6 cellular contexts compared by ENCODE assay signal in genomic region chr17:50534222-50534978, GRCh38. TPM values are rescaled to one million over a fixed set of nuclear protein-coding genes. Genes with fewer than 3 reads are reported as not detected.
DNase-seq lines count a peak whose midpoint lies in the region; ATAC-seq, FAIRE-seq and TF ChIP-seq lines count a peak whose summit lies in the region.

No MANE protein-coding gene starts in this region.

- no peak overlapping the region for H3K9ac ChIP-seq in GM12878 (ENCODE audit: control insufficient read depth, insufficient read depth, low read length)

- H3K4me2 ChIP-seq in GM12878 (ENCODE audit: control insufficient read depth, insufficient read depth), result no peak overlapping the region
- no peak overlapping the region for H3K4me2 ChIP-seq in OCI-LY7 (ENCODE audit: low read length)

- H3K4me1 Mint-ChIP-seq in neural crest cell, result peaks cover 20% of the 10 kb centered on the region

- H3K27ac ChIP-seq in GM12878 (ENCODE audit: control insufficient read depth, insufficient read depth) (no peak overlapping the region), OCI-LY7 (ENCODE audit: low read depth, low read length, poor library complexity, severe bottlenecking) (no peak overlapping the region)

- H3K4me1 ChIP-seq in GM12878 (ENCODE audit: control insufficient read depth, insufficient read depth, low read length) (no peaks in the 10 kb centered on the region), OCI-LY7 (ENCODE audit: insufficient read depth, low read length, poor library complexity, severe bottlenecking) (no peaks in the 10 kb centered on the region)

- ATAC-seq in GM12878, result peak; percentile 79
- ATAC-seq in HG03342 (IDR thresholded peaks at IDR 0.05; ENCODE audit: unreplicated experiment), result no peak
- ATAC-seq in GM21576 (IDR thresholded peaks at IDR 0.05; ENCODE audit: unreplicated experiment), result no peak

- TF ChIP-seq CTCF in GM12878 (IDR thresholded peaks at IDR 0.05 in 2 of 3, conservative IDR thresholded peaks at IDR 0.05 in 1 of 3; ENCODE audit: control insufficient read depth in 2 of 3, extremely low read depth in 1 of 3, insufficient read depth in 1 of 3, low read depth in 3 of 3, low read length in 3 of 3) (peak in 1 of 3 experiments; percentile 41; a peak in 2 of 6 replicates), neural crest cell (conservative IDR thresholded peaks at IDR 0.05) (peak; percentile 59), OCI-LY7 (conservative IDR thresholded peaks at IDR 0.05; ENCODE audit: low read length) (no peak)

- CTCF ChIA-PET in GM12878 (lab: Yijun Ruan, JAX), result no interaction called here
- CTCF ChIA-PET in OCI-LY7 (lab: Charles Lee; ENCODE audit: unreplicated experiment), result no interaction called here

- no peaks in the 10 kb centered on the region for H3K9me3 Mint-ChIP-seq in neural crest cell

- TF ChIP-seq POLR2A in GM12878 (IDR thresholded peaks at IDR 0.05; ENCODE audit: low read depth, low read length), result no peak

- H3K36me3 ChIP-seq in GM12878 (ENCODE audit: control insufficient read depth in 2 of 2, insufficient read depth in 2 of 2, low read length in 1 of 2) (no peaks in the 10 kb centered on the region), OCI-LY7 (ENCODE audit: insufficient read depth, low read length) (no peaks in the 10 kb centered on the region)

- H2AFZ ChIP-seq in GM12878 (ENCODE audit: control insufficient read depth, low read depth, low read length) (no peak overlapping the region), OCI-LY7 (ENCODE audit: low read length) (no peak overlapping the region)

- RAD21 ChIA-PET in GM12878 (lab: Charles Lee; ENCODE audit: unreplicated experiment), result no interaction called here

- H3K27me3 Mint-ChIP-seq in neural crest cell (ENCODE audit: low read depth), result peaks cover 65% of the 10 kb centered on the region

- in situ Hi-C loops in GM12878 (cut with MboI), result no loop called here

- H3K79me2 ChIP-seq in GM12878 (ENCODE audit: control insufficient read depth, insufficient read depth, low read length), result no peaks in the 10 kb centered on the region
- H3K79me2 ChIP-seq in OCI-LY7 (ENCODE audit: insufficient read depth, low read depth, low read length), result no peaks in the 10 kb centered on the region

- WGBS in GM12878 (ENCODE audit: insufficient coverage, insufficient replicate concordance, low lambda C conversion rate, missing lambda C conversion rate), result 54% methylated on average over 22 of the region's 24 CpGs

- H3K27ac Mint-ChIP-seq in neural crest cell (ENCODE audit: unreplicated experiment), result no peak overlapping the region

- BruUV-seq in GM12878 (replicated peaks; lab: Mats Ljungman, UMichigan) (no TSS peak), OCI-LY7 (replicated peaks; lab: Mats Ljungman, UMichigan) (no TSS peak)

- no peaks in the 10 kb centered on the region for H3K9me2 ChIP-seq in OCI-LY7 (ENCODE audit: insufficient read depth, low read length)

- TF ChIP-seq EP300 in GM12878 (IDR thresholded peaks at IDR 0.05; ENCODE audit: borderline replicate concordance in 1 of 2, control insufficient read depth in 1 of 2, low read depth in 2 of 2, low read length in 2 of 2), result no peak

- peaks cover 16 to 19% of the 10 kb centered on the region in 2 experiments for H3K27me3 ChIP-seq in GM12878 (replicated peaks in 1 of 2; ENCODE audit: control insufficient read depth in 2 of 2, insufficient read depth in 2 of 2, low read length in 1 of 2)

- no peaks in the 10 kb centered on the region for H3K9me3 ChIP-seq in GM12878 (replicated peaks; ENCODE audit: control insufficient read depth, insufficient read depth, low read length)
- H3K9me3 ChIP-seq in OCI-LY7 (ENCODE audit: low read length), result no peaks in the 10 kb centered on the region

- H3K36me3 Mint-ChIP-seq in neural crest cell (ENCODE audit: low read depth), result no peaks in the 10 kb centered on the region

- SMC1A ChIA-PET in GM12878 (lab: Charles Lee; ENCODE audit: uncharacterized antibody, unreplicated experiment), result no interaction called here

- no peak for FAIRE-seq in GM12878 (lab: Jason Lieb, UNC)

- intact Hi-C loops in GM12878 (cut with micrococcal nuclease; ENCODE audit: unreplicated experiment) (no loop called here), OCI-LY7 (cut with micrococcal nuclease; ENCODE audit: unreplicated experiment) (no loop called here)

- TF ChIP-seq RAD21 in GM12878 (IDR thresholded peaks at IDR 0.05; ENCODE audit: insufficient read depth, low read depth, low read length), result no peak

- POLR2A ChIA-PET in GM12878 (lab: Charles Lee) (interaction anchor here (0.6 kb wide), 1 partner anchor 287 kb away, joined by 3 read pairs; no protein-coding TSS in a partner anchor), OCI-LY7 (lab: Charles Lee) (no interaction called here)

- no peaks in the 10 kb centered on the region for H4K20me1 ChIP-seq in GM12878 (ENCODE audit: control insufficient read depth, insufficient read depth)
- H4K20me1 ChIP-seq in OCI-LY7 (ENCODE audit: insufficient read depth, low read length), result no peaks in the 10 kb centered on the region

- H3K4me3 ChIP-seq in GM12878 (no peak overlapping the region), OCI-LY7 (ENCODE audit: low read depth, low read length, poor library complexity, severe bottlenecking) (no peak overlapping the region)

- DNase-seq in HK-2 (ENCODE audit: unreplicated experiment) (peak; percentile 57), GM12878 (ENCODE audit: low read depth, low spot score) (no peak), neural crest cell (ENCODE audit: low read depth, low spot score) (no peak), OCI-LY7 (ENCODE audit: low spot score) (no peak)

- no peak overlapping the region for H3K4me3 Mint-ChIP-seq in neural crest cell

RNA-seq across cellular contexts. Expression of gene EPN3, which starts 1.9 kb away (rescaled TPM):
- total RNA-seq in GM12878 (2013; cell fraction: nucleolus; rRNA removed), result not detected in 2 replicates
- total RNA-seq in GM12878 (2014; rRNA removed) (not detected in 2 replicates), GM12878 (2014; rRNA removed; fragmentation: Illumina TruSeq; extraction: Trizol) (not detected in 2 replicates), GM12878 (2021) (not detected in 2 replicates), neural crest cell (0.11 TPM in 1 of 2 replicates, not detected in the other), OCI-LY7 (2022) (0.11 TPM in 1 of 2 replicates, not detected in the other)
- not detected for polyA plus RNA-seq in GM12878 (2011; ENCODE audit: low read depth)
- polyA plus RNA-seq in GM12878 (2011; rRNA removed) (not detected in 2 replicates), GM12878 (2014; fragmentation: Illumina TruSeq; extraction: Trizol) (not detected in 2 replicates), GM12878 (2014; fragmentation: Nextera tagmentation; extraction: Ambion mirVana) (not detected), GM12878 (2014; rRNA removed) (not detected in 2 replicates), GM12878 (2016; fragmentation: Nextera tagmentation; extraction: Ambion mirVana) (under 1 TPM; 0.04 to 0.07 TPM)
- polyA plus RNA-seq in GM12878 (2011; cell fraction: cytosol; rRNA removed), result not detected in 2 replicates
- not detected in 2 replicates for polyA plus RNA-seq in GM12878 (2011; cell fraction: nucleus; rRNA removed)
- 0.08 and 0.09 TPM in 2 replicates for polyA plus RNA-seq in GM12878 (2012)
- not detected in 2 replicates for polyA minus RNA-seq in GM12878 (2011; rRNA and poly(A)+ RNA removed)
- polyA minus RNA-seq in GM12878 (2011; cell fraction: cytosol; rRNA and poly(A)+ RNA removed), result not detected in 2 replicates
- 0.10 and 0.12 TPM in 2 replicates for polyA minus RNA-seq in GM12878 (2011; cell fraction: nucleus; rRNA and poly(A)+ RNA removed)
- total RNA-seq in OCI-LY7 (2014; rRNA removed; shearing (Covaris generic)), result 0.28 TPM in 1 of 2 replicates, not detected in the other

RNA-seq across cellular contexts. Expression of gene SPATA20, which starts 12.6 kb away (rescaled TPM):
- total RNA-seq in GM12878 (2013; cell fraction: nucleolus; rRNA removed), result 91.7 and 104 TPM in 2 replicates
- total RNA-seq in GM12878 (2014; rRNA removed) (41.7 and 45.3 TPM in 2 replicates), GM12878 (2014; rRNA removed; fragmentation: Illumina TruSeq; extraction: Trizol) (18.9 and 21.0 TPM in 2 replicates), GM12878 (2021) (39.9 and 40.4 TPM in 2 replicates), neural crest cell (24.4 and 25.8 TPM in 2 replicates), OCI-LY7 (2022) (7.9 and 11.5 TPM in 2 replicates)
- polyA plus RNA-seq in GM12878 (2011; ENCODE audit: low read depth), result 13.9 TPM
- polyA plus RNA-seq in GM12878 (2011; rRNA removed) (12.1 and 23.1 TPM in 2 replicates), GM12878 (2014; fragmentation: Illumina TruSeq; extraction: Trizol) (8.7 and 17.3 TPM in 2 replicates), GM12878 (2014; fragmentation: Nextera tagmentation; extraction: Ambion mirVana) (1 to 10 TPM; 2.1 to 3.9 TPM), GM12878 (2014; rRNA removed) (54.8 and 69.8 TPM in 2 replicates), GM12878 (2016; fragmentation: Nextera tagmentation; extraction: Ambion mirVana) (10 to 100 TPM; 30.1 to 30.8 TPM)
- polyA plus RNA-seq in GM12878 (2011; cell fraction: cytosol; rRNA removed), result 32.8 and 42.3 TPM in 2 replicates
- 218 and 263 TPM in 2 replicates for polyA plus RNA-seq in GM12878 (2011; cell fraction: nucleus; rRNA removed)
- 31.9 and 38.6 TPM in 2 replicates for polyA plus RNA-seq in GM12878 (2012)
- 16.5 and 32.9 TPM in 2 replicates for polyA minus RNA-seq in GM12878 (2011; rRNA and poly(A)+ RNA removed)
- polyA minus RNA-seq in GM12878 (2011; cell fraction: cytosol; rRNA and poly(A)+ RNA removed), result 9.1 and 11.6 TPM in 2 replicates
- 52.7 and 79.3 TPM in 2 replicates for polyA minus RNA-seq in GM12878 (2011; cell fraction: nucleus; rRNA and poly(A)+ RNA removed)
- 4.5 and 8.3 TPM in 2 replicates for total RNA-seq in OCI-LY7 (2014; rRNA removed; shearing (Covaris generic))

RNA-seq across cellular contexts. Expression of gene CACNA1G, which starts 26.1 kb away (rescaled TPM):
- 0.61 and 0.81 TPM in 2 replicates for total RNA-seq in GM12878 (2013; cell fraction: nucleolus; rRNA removed)
- total RNA-seq in GM12878 (2014; rRNA removed) (not detected in 2 replicates), GM12878 (2014; rRNA removed; fragmentation: Illumina TruSeq; extraction: Trizol) (not detected in 2 replicates), GM12878 (2021) (0.03 TPM in 1 of 2 replicates, not detected in the other), neural crest cell (1.1 TPM in 2 replicates), OCI-LY7 (2022) (not detected in 2 replicates)
- not detected for polyA plus RNA-seq in GM12878 (2011; ENCODE audit: low read depth)
- polyA plus RNA-seq in GM12878 (2011; rRNA removed) (0.03 and 0.15 TPM in 2 replicates), GM12878 (2014; fragmentation: Illumina TruSeq; extraction: Trizol) (not detected in 2 replicates), GM12878 (2014; fragmentation: Nextera tagmentation; extraction: Ambion mirVana) (not detected), GM12878 (2014; rRNA removed) (not detected in 2 replicates), GM12878 (2016; fragmentation: Nextera tagmentation; extraction: Ambion mirVana) (not detected)
- 0.03 and 0.18 TPM in 2 replicates for polyA plus RNA-seq in GM12878 (2011; cell fraction: cytosol; rRNA removed)
- polyA plus RNA-seq in GM12878 (2011; cell fraction: nucleus; rRNA removed), result 0.20 and 0.31 TPM in 2 replicates
- polyA plus RNA-seq in GM12878 (2012), result 0.03 and 0.04 TPM in 2 replicates
- 0.07 and 0.21 TPM in 2 replicates for polyA minus RNA-seq in GM12878 (2011; rRNA and poly(A)+ RNA removed)
- not detected in 2 replicates for polyA minus RNA-seq in GM12878 (2011; cell fraction: cytosol; rRNA and poly(A)+ RNA removed)
- polyA minus RNA-seq in GM12878 (2011; cell fraction: nucleus; rRNA and poly(A)+ RNA removed), result 0.19 and 0.36 TPM in 2 replicates
- not detected in 2 replicates for total RNA-seq in OCI-LY7 (2014; rRNA removed; shearing (Covaris generic))

RNA-seq across cellular contexts. Expression of gene MYCBPAP, which starts 26.2 kb away (rescaled TPM):
- total RNA-seq in GM12878 (2013; cell fraction: nucleolus; rRNA removed), result 3.7 TPM in 2 replicates
- total RNA-seq in GM12878 (2014; rRNA removed) (1.9 and 2.4 TPM in 2 replicates), GM12878 (2014; rRNA removed; fragmentation: Illumina TruSeq; extraction: Trizol) (1.0 and 1.2 TPM in 2 replicates), GM12878 (2021) (2.4 TPM in 2 replicates), neural crest cell (1.2 and 1.7 TPM in 2 replicates), OCI-LY7 (2022) (6.8 and 7.8 TPM in 2 replicates)
- 0.46 TPM for polyA plus RNA-seq in GM12878 (2011; ENCODE audit: low read depth)
- polyA plus RNA-seq in GM12878 (2011; rRNA removed) (0.58 and 0.92 TPM in 2 replicates), GM12878 (2014; fragmentation: Illumina TruSeq; extraction: Trizol) (1.3 and 2.8 TPM in 2 replicates), GM12878 (2014; fragmentation: Nextera tagmentation; extraction: Ambion mirVana) (under 1 TPM; 0.23 to 0.27 TPM), GM12878 (2014; rRNA removed) (2.3 and 2.7 TPM in 2 replicates), GM12878 (2016; fragmentation: Nextera tagmentation; extraction: Ambion mirVana) (1 to 10 TPM; 1.7 to 1.8 TPM)
- 0.35 and 0.51 TPM in 2 replicates for polyA plus RNA-seq in GM12878 (2011; cell fraction: cytosol; rRNA removed)
- polyA plus RNA-seq in GM12878 (2011; cell fraction: nucleus; rRNA removed), result 1.6 and 2.5 TPM in 2 replicates
- 0.85 and 1.00 TPM in 2 replicates for polyA plus RNA-seq in GM12878 (2012)
- 0.57 and 0.66 TPM in 2 replicates for polyA minus RNA-seq in GM12878 (2011; rRNA and poly(A)+ RNA removed)
- polyA minus RNA-seq in GM12878 (2011; cell fraction: cytosol; rRNA and poly(A)+ RNA removed), result not detected in 2 replicates
- polyA minus RNA-seq in GM12878 (2011; cell fraction: nucleus; rRNA and poly(A)+ RNA removed), result 1.2 and 1.4 TPM in 2 replicates
- 3.0 and 5.0 TPM in 2 replicates for total RNA-seq in OCI-LY7 (2014; rRNA removed; shearing (Covaris generic))

RNA-seq across cellular contexts. Expression of gene RSAD1, which starts 55.7 kb away (rescaled TPM):
- 52.3 and 57.1 TPM in 2 replicates for total RNA-seq in GM12878 (2013; cell fraction: nucleolus; rRNA removed)
- total RNA-seq in GM12878 (2014; rRNA removed) (16.4 and 22.0 TPM in 2 replicates), GM12878 (2014; rRNA removed; fragmentation: Illumina TruSeq; extraction: Trizol) (14.3 and 15.0 TPM in 2 replicates), GM12878 (2021) (24.2 and 26.5 TPM in 2 replicates), neural crest cell (42.4 and 42.9 TPM in 2 replicates), OCI-LY7 (2022) (27.9 and 28.1 TPM in 2 replicates)
- polyA plus RNA-seq in GM12878 (2011; ENCODE audit: low read depth), result 11.1 TPM
- polyA plus RNA-seq in GM12878 (2011; rRNA removed) (26.2 and 28.1 TPM in 2 replicates), GM12878 (2014; fragmentation: Illumina TruSeq; extraction: Trizol) (11.2 and 12.3 TPM in 2 replicates), GM12878 (2014; fragmentation: Nextera tagmentation; extraction: Ambion mirVana) (1 to 10 TPM; 2.5 to 6.2 TPM), GM12878 (2014; rRNA removed) (26.7 and 27.6 TPM in 2 replicates), GM12878 (2016; fragmentation: Nextera tagmentation; extraction: Ambion mirVana) (10 to 100 TPM; 23.1 to 28.1 TPM)
- 23.3 and 32.5 TPM in 2 replicates for polyA plus RNA-seq in GM12878 (2011; cell fraction: cytosol; rRNA removed)
- polyA plus RNA-seq in GM12878 (2011; cell fraction: nucleus; rRNA removed), result 92.4 and 125 TPM in 2 replicates
- polyA plus RNA-seq in GM12878 (2012), result 13.2 and 16.5 TPM in 2 replicates
- polyA minus RNA-seq in GM12878 (2011; rRNA and poly(A)+ RNA removed), result 20.1 and 27.7 TPM in 2 replicates
- polyA minus RNA-seq in GM12878 (2011; cell fraction: cytosol; rRNA and poly(A)+ RNA removed), result 10.9 and 12.3 TPM in 2 replicates
- 40.9 and 54.9 TPM in 2 replicates for polyA minus RNA-seq in GM12878 (2011; cell fraction: nucleus; rRNA and poly(A)+ RNA removed)
- 22.6 and 25.0 TPM in 2 replicates for total RNA-seq in OCI-LY7 (2014; rRNA removed; shearing (Covaris generic))
